Comparison of ENCODE assay signal across 12 cellular contexts in the genomic region with DNA sequence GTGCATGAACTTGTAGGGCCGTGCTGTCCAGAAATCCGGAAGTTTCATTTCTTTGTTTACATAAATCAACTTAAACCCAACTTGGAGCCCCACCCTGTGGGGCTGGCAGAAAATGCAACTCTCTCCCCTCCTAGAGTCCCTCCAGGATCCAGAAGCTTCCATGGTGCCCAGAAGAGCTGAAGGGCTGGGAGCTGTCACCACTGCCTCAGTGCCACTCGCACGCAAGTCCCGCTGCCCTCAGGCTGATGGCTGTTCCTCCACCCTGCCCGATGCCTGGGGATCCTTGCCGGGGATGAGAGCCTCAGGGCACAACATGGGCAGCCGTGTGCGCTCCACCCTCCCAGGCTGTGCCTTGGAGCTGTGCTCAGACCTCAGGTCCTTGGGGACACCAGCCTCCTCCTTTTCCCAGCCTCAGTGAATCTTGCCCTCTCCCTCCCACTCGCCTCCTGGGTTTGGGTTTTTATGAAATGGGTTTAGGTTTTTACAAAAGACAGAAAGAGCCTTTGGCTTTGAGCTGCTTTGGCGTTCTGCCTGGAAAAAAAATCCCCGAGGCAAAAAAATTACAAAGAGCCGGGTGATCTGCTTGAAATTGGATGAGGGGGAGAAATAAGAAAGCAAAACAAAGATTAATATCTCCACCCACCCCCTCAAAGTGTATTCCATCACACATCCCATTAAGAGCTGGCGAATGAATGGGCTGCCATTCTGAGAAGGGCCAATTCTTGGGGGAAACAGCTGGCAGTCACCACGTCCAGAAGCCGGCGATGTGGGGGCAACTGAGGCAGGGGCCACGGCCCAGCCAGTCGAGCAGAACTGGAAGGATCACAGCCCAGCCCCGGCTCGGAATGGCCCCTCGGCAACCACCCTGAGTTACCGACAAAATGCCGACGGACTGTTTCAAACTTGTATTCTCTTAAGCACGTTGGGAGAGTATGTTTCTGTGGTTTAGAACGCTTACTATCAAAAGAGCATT.
DNase-seq lines count a peak whose midpoint lies in the region; ATAC-seq and TF ChIP-seq lines count a peak whose summit lies in the region.
"Had no signal": no experiment of that assay in that cellular context is flagged by ENCODE, and none has a peak within 500 bp of the region (broad histone marks: within the 10 kb centered on the region; RNA-seq: fewer than 3 reads in every experiment).

No MANE protein-coding gene starts in this region.

- H3K4me1 Mint-ChIP-seq in activated CD8-positive, alpha-beta T cell treated with anti-CD3 and anti-CD28 coated beads for 36 hours (ENCODE audit: low read depth), result no peaks in the 10 kb centered on the region
- H3K4me1 Mint-ChIP-seq: CD8-positive, alpha-beta memory T cell had no signal

- no peaks in the 10 kb centered on the region for H3K9me2 ChIP-seq in PC-9 (ENCODE audit: insufficient read depth)

- no peak overlapping the region for H2AFZ ChIP-seq in PC-9

- in situ Hi-C loops in G401 (cut with HindIII; ENCODE audit: low sequenced_read_pairs), result no loop called here

- H3K9me3 Mint-ChIP-seq in activated CD8-positive, alpha-beta T cell treated with anti-CD3 and anti-CD28 coated beads for 36 hours, result no peaks in the 10 kb centered on the region

- H3K4me3 Mint-ChIP-seq in activated CD8-positive, alpha-beta T cell treated with anti-CD3 and anti-CD28 coated beads for 36 hours, result no peak overlapping the region
- H3K4me3 Mint-ChIP-seq: CD8-positive, alpha-beta memory T cell had no signal

- peak; percentile 77 for DNase-seq in AG08396 (ENCODE audit: low spot score)
- peak in 1 of 2 experiments; percentile 49 for DNase-seq in PC-9
- no peak for DNase-seq in esophagus muscularis mucosa (ENCODE audit: extremely low spot score)
- DNase-seq in mucosa of gallbladder (ENCODE audit: low spot score), result peak; percentile 23
- DNase-seq in G401 (ENCODE audit: low spot score), result no peak
- no peak for DNase-seq in activated CD8-positive, alpha-beta T cell treated with anti-CD3 and anti-CD28 coated beads for 36 hours
- no peak for DNase-seq in SK-N-DZ (ENCODE audit: low spot score)
- DNase-seq: adrenal gland; CD8-positive, alpha-beta memory T cell; WERI-Rb-1 had no signal

- CTCF ChIA-PET in PC-9 (lab: Charles Lee), result interaction anchor here (0.6 to 1.2 kb wide), 5 partner anchors 30 to 830 kb away, joined by 3 to 4 read pairs (median 3); partner anchors contain the start of gene HDAC4
- CTCF ChIA-PET in activated CD8-positive, alpha-beta T cell treated with anti-CD3 and anti-CD28 coated beads for 36 hours (lab: Charles Lee), result interaction anchor here (0.6 kb wide), 1 partner anchor 798 kb away, joined by 3 read pairs; no protein-coding TSS in a partner anchor

- no peak overlapping the region for H3K27ac ChIP-seq in PC-9
- H3K27ac ChIP-seq in esophagus muscularis mucosa (replicated peaks in 1 of 4), result peak overlapping the region; percentile 60 to 72 (median 68)
- H3K27ac ChIP-seq: WERI-Rb-1 had no signal

- intact Hi-C loops in PC-9 (cut with micrococcal nuclease; ENCODE audit: unreplicated experiment) (no loop called here), esophagus muscularis mucosa (cut with DNase I) (no loop called here)
- intact Hi-C loops in activated CD8-positive, alpha-beta T cell treated with anti-CD3 and anti-CD28 coated beads for 36 hours (cut with micrococcal nuclease), result no loop called here

- H3K4me3 ChIP-seq in PC-9, result no peak overlapping the region
- peak overlapping the region; percentile 21 to 41 (median 34) for H3K4me3 ChIP-seq in esophagus muscularis mucosa
- H3K4me3 ChIP-seq: adrenal gland, lung had no signal

- H4K20me1 ChIP-seq in PC-9 (ENCODE audit: insufficient read depth), result peaks cover 10% of the 10 kb centered on the region

- TF ChIP-seq CTCF in PC-9 (conservative IDR thresholded peaks at IDR 0.05) (no peak), esophagus muscularis mucosa (IDR thresholded peaks at IDR 0.05) (peak; percentile 37 to 50 (median 38))
- no peak for TF ChIP-seq CTCF in activated CD8-positive, alpha-beta T cell treated with anti-CD3 and anti-CD28 coated beads for 36 hours (IDR thresholded peaks at IDR 0.05)

- no peaks in the 10 kb centered on the region for H3K79me2 ChIP-seq in PC-9 (ENCODE audit: low read depth)

- peaks cover 21% of the 10 kb centered on the region for H3K27me3 Mint-ChIP-seq in activated CD8-positive, alpha-beta T cell treated with anti-CD3 and anti-CD28 coated beads for 36 hours

- no peak for TF ChIP-seq POLR2A in esophagus muscularis mucosa (IDR thresholded peaks at IDR 0.05; ENCODE audit: low read depth)

- H3K36me3 Mint-ChIP-seq in activated CD8-positive, alpha-beta T cell treated with anti-CD3 and anti-CD28 coated beads for 36 hours (ENCODE audit: low read depth), result no peaks in the 10 kb centered on the region
- H3K36me3 Mint-ChIP-seq: CD8-positive, alpha-beta memory T cell had no signal

- peaks cover 98% of the 10 kb centered on the region for H3K27me3 ChIP-seq in PC-9 (ENCODE audit: insufficient read depth, low read depth)
- H3K27me3 ChIP-seq in esophagus muscularis mucosa, result no peaks in the 10 kb centered on the region
- H3K27me3 ChIP-seq: adrenal gland had no signal

- BruUV-seq in PC-9 (replicated peaks; lab: Mats Ljungman, UMichigan), result no TSS peak

- POLR2A ChIA-PET in PC-9 (lab: Charles Lee; ENCODE audit: unreplicated experiment), result no interaction called here
- POLR2A ChIA-PET in activated CD8-positive, alpha-beta T cell treated with anti-CD3 and anti-CD28 coated beads for 36 hours (lab: Charles Lee), result no interaction called here

- H3K4me1 ChIP-seq in PC-9 (replicated peaks; ENCODE audit: insufficient read depth) (peaks cover 7% of the 10 kb centered on the region), esophagus muscularis mucosa (peaks cover 0 to 47% (median 33%) of the 10 kb centered on the region in 4 donors)
- H3K4me1 ChIP-seq: adrenal gland had no signal

- TF ChIP-seq EP300 in esophagus muscularis mucosa (IDR thresholded peaks at IDR 0.05), result no peak

- 50% methylated on average over 24 of the region's 27 CpGs for WGBS in esophagus muscularis mucosa

- no peaks in the 10 kb centered on the region for H3K36me3 ChIP-seq in PC-9 (ENCODE audit: low read depth)
- H3K36me3 ChIP-seq in esophagus muscularis mucosa, result no peaks in the 10 kb centered on the region
- H3K36me3 ChIP-seq: adrenal gland, WERI-Rb-1 had no signal

- H3K27ac Mint-ChIP-seq in activated CD8-positive, alpha-beta T cell treated with anti-CD3 and anti-CD28 coated beads for 36 hours, result no peak overlapping the region

- H3K4me2 ChIP-seq in PC-9, result peak overlapping the region; percentile 41

- H3F3A ChIP-seq in PC-9 (ENCODE audit: insufficient read depth, low read depth), result peaks cover 5% of the 10 kb centered on the region; the same call in 1 of the 2 replicates

- no peak for ATAC-seq in activated CD8-positive, alpha-beta T cell treated with anti-CD3 and anti-CD28 coated beads for 36 hours
- ATAC-seq in HG02852 (IDR thresholded peaks at IDR 0.05; ENCODE audit: unreplicated experiment), result no peak

- H3K9me3 ChIP-seq in PC-9 (ENCODE audit: insufficient read depth, low read depth) (no peaks in the 10 kb centered on the region), esophagus muscularis mucosa (no peaks in the 10 kb centered on the region)
- H3K9me3 ChIP-seq: adrenal gland had no signal

Comparison
In these comparisons a context has a peak if more than half of its experiments do, and no peak if none do; other contexts are left out.
1. DNase-seq: peak in AG08396 (single experiment) and mucosa of gallbladder (single experiment); none in esophagus muscularis mucosa (single experiment), G401 (single experiment), activated CD8-positive, alpha-beta T cell treated with anti-CD3 and anti-CD28 coated beads for 36 hours (single experiment) and SK-N-DZ (single experiment).
2. CTCF ChIP-seq: peak in esophagus muscularis mucosa (3 of 3); none in PC-9 (single experiment) and activated CD8-positive, alpha-beta T cell treated with anti-CD3 and anti-CD28 coated beads for 36 hours (single experiment).